Comparison of ENCODE assay signal across 1 cellular context in genomic region chr6:167839755-167840154, GRCh38.
TF ChIP-seq lines count a peak whose summit lies in the region.

No MANE protein-coding gene starts in this region.

TF ChIP-seq in HepG2, 621 proteins besides CTCF, POLR2A, EP300 and RAD21 (continued from another document and continues in another):
- TF ChIP-seq ZNF513 (CRISPR knock-in tag; conservative IDR thresholded peaks at IDR 0.05): no peak
- no peak for TF ChIP-seq NFAT5 (CRISPR knock-in tag; IDR thresholded peaks at IDR 0.05)
- no peak for TF ChIP-seq ZNF740 (CRISPR knock-in tag; IDR thresholded peaks at IDR 0.05)
- TF ChIP-seq CBX5 (CRISPR knock-in tag; IDR thresholded peaks at IDR 0.05; ENCODE audit: borderline replicate concordance): peak; percentile 68; the same call in 1 of the 2 replicates
- peak; percentile 31; the same call in 1 of the 2 replicates for TF ChIP-seq SMC3 (IDR thresholded peaks at IDR 0.05; ENCODE audit: low read length)
- no peak for TF ChIP-seq CBX2 (IDR thresholded peaks at IDR 0.05; ENCODE audit: low read depth, low read length)
- no peak for TF ChIP-seq CBX2 (CRISPR knock-in tag; IDR thresholded peaks at IDR 0.05; ENCODE audit: low read depth)
- TF ChIP-seq FOXA3 (CRISPR knock-in tag; IDR thresholded peaks at IDR 0.05): peak; percentile 61
- no peak for TF ChIP-seq ZNF530 (CRISPR knock-in tag; IDR thresholded peaks at IDR 0.05; ENCODE audit: low read depth)
- no peak for TF ChIP-seq THYN1 (CRISPR knock-in tag; IDR thresholded peaks at IDR 0.05; ENCODE audit: borderline replicate concordance, low read depth)
- TF ChIP-seq MYC (CRISPR knock-in tag; IDR thresholded peaks at IDR 0.05; ENCODE audit: borderline replicate concordance): peak; percentile 30; the same call in 1 of the 2 replicates
- TF ChIP-seq FOXO4 (CRISPR knock-in tag; conservative IDR thresholded peaks at IDR 0.05): no peak
- TF ChIP-seq ZFX (CRISPR knock-in tag; IDR thresholded peaks at IDR 0.05; ENCODE audit: low read depth): no peak
- TF ChIP-seq MAFG (CRISPR knock-in tag; IDR thresholded peaks at IDR 0.05): no peak
- no peak for TF ChIP-seq ZHX1 (CRISPR knock-in tag; IDR thresholded peaks at IDR 0.05; ENCODE audit: low read depth)
- peak; percentile 32; the same call in 1 of the 2 replicates for TF ChIP-seq ZNF687 (CRISPR knock-in tag; IDR thresholded peaks at IDR 0.05)
- TF ChIP-seq ZNF232 (CRISPR knock-in tag; IDR thresholded peaks at IDR 0.05; ENCODE audit: borderline replicate concordance): peak; percentile 48; the same call in 1 of the 2 replicates
- no peak for TF ChIP-seq ZBTB34 (CRISPR knock-in tag; IDR thresholded peaks at IDR 0.05)
- TF ChIP-seq MTERF4 (CRISPR knock-in tag; IDR thresholded peaks at IDR 0.05): no peak
- no peak for TF ChIP-seq ZC3H13 (CRISPR knock-in tag; IDR thresholded peaks at IDR 0.05)
- TF ChIP-seq FUBP1 (CRISPR knock-in tag; IDR thresholded peaks at IDR 0.05; ENCODE audit: borderline replicate concordance): no peak
- TF ChIP-seq MXD4 (CRISPR knock-in tag; IDR thresholded peaks at IDR 0.05): no peak
- peak; percentile 53; the same call in 1 of the 2 replicates for TF ChIP-seq HDAC2 (CRISPR knock-in tag; IDR thresholded peaks at IDR 0.05)
- TF ChIP-seq ZNF800 (CRISPR knock-in tag; IDR thresholded peaks at IDR 0.05): no peak
- no peak for TF ChIP-seq ZNF724P (CRISPR knock-in tag; IDR thresholded peaks at IDR 0.05; ENCODE audit: borderline replicate concordance)
- TF ChIP-seq PPARG (CRISPR knock-in tag; conservative IDR thresholded peaks at IDR 0.05): 0 out of 2 replicates have a peak, but pooled peaks have one; percentile 26
- TF ChIP-seq ZNF597 (CRISPR knock-in tag; IDR thresholded peaks at IDR 0.05): no peak
- TF ChIP-seq ELF1 (CRISPR knock-in tag; IDR thresholded peaks at IDR 0.05): no peak
